ENCODE assay signal across 9 cellular contexts in the genomic region with DNA sequence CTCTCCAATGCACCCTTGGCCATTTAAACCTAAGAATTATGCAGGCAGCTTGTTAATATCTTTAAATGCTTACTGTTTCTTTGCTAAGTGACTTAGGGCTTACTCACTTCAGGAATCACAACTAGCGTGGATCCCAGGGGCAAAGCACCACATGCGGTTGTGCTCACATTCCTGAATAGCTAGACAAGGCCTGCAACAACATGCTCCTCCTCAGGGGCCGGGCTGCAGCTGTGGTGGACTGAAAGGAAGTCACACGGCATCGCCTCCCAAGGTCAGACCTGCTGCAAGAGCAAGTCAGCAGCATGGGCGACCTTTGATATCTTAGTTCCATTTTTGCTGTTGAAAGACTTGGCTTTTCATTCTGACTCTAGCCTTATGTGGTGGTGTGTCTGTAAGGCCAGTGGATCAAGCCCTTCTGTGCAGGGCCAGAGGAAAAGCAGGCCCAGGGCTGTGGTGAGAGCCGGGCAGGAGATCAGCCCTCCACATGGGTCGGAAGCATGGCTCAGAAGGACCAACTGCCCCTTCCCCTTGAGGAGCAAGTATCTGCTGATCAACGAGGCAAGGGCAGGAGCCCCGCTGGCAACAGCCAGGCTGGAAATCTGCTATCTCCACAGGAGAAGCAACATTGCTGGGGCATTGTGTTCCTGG.
DNase-seq lines count a peak whose midpoint lies in the region; ATAC-seq and TF ChIP-seq lines count a peak whose summit lies in the region.
"Had no signal": no experiment of that assay in that cellular context is flagged by ENCODE, and none has a peak within 500 bp of the region (broad histone marks: within the 10 kb centered on the region; RNA-seq: fewer than 3 reads in every experiment).

No MANE protein-coding gene starts in this region.

- TF ChIP-seq CTCF in upper lobe of left lung (IDR thresholded peaks at IDR 0.05) = no peak

- H3K27me3 ChIP-seq in adipocyte (replicated peaks; ENCODE audit: control insufficient read depth, insufficient read depth, low read length) (no peaks in the 10 kb centered on the region), upper lobe of left lung (no peaks in the 10 kb centered on the region)

- H3K9ac ChIP-seq in adipocyte (ENCODE audit: low read length) = no peak overlapping the region

- no peak overlapping the region for H3K4me3 ChIP-seq in adipocyte (ENCODE audit: low read length)
- H3K4me3 ChIP-seq in upper lobe of left lung = no peak overlapping the region

- DNase-seq in adipocyte (ENCODE audit: low read depth) = peak; percentile 88
- peak; percentile 60 for DNase-seq in iPS DF 19.7 (ENCODE audit: low read depth, low spot score)
- no peak for DNase-seq in upper lobe of left lung
- DNase-seq in DMS114 treated with DMSO at 0.1 percent for 48 hours (lab: John Stamatoyannopoulos, UW; ENCODE audit: unreplicated experiment) = no peak
- no peak for DNase-seq in NCI-H748 treated with DMSO at 0.1 percent for 48 hours (lab: John Stamatoyannopoulos, UW)
- DNase-seq: activated effector memory CD4-positive, alpha-beta T cell treated with anti-CD3 and anti-CD28 coated beads, Interleukin-2, amount 50 U/mL, for 16 hours had no signal

- H3K36me3 ChIP-seq in adipocyte (ENCODE audit: control insufficient read depth, insufficient read depth, low read length, severe bottlenecking) = no peaks in the 10 kb centered on the region
- H3K36me3 ChIP-seq in upper lobe of left lung = no peaks in the 10 kb centered on the region

- WGBS in upper lobe of left lung, 2 donors = 66 to 69% methylated on average over 3 to 10 of the region's 10 CpGs

- H3K27ac ChIP-seq in upper lobe of left lung = no peak overlapping the region

- no peak for TF ChIP-seq EP300 in upper lobe of left lung (IDR thresholded peaks at IDR 0.05)

- peaks cover 16% of the 10 kb centered on the region for H3K4me1 ChIP-seq in adipocyte (ENCODE audit: control insufficient read depth, insufficient read depth, low read length)
- no peaks in the 10 kb centered on the region for H3K4me1 ChIP-seq in upper lobe of left lung

- ATAC-seq in HG02798 (IDR thresholded peaks at IDR 0.05; ENCODE audit: poor library complexity, unreplicated experiment) (peak; percentile 80), upper lobe of left lung (ENCODE audit: low FRiP score in 2 of 2) (peak; percentile 55 to 87), HG02763 (IDR thresholded peaks at IDR 0.05; ENCODE audit: unreplicated experiment) (no peak), GM21526 (IDR thresholded peaks at IDR 0.05; ENCODE audit: low FRiP score, unreplicated experiment) (no peak)

- TF ChIP-seq POLR2A in upper lobe of left lung (IDR thresholded peaks at IDR 0.05) = no peak

- H3K9me3 ChIP-seq in adipocyte (ENCODE audit: control insufficient read depth, low read length) (peaks cover 6% of the 10 kb centered on the region), upper lobe of left lung (peaks cover 0 to 6% (median 2%) of the 10 kb centered on the region in 4 donors)

Comparison
In these comparisons a context has a peak if more than half of its experiments do, and no peak if none do; other contexts are left out.
1. ATAC-seq: peak in HG02798 (single experiment) and upper lobe of left lung (2 of 2); none in HG02763 (single experiment) and GM21526 (single experiment).
2. DNase-seq: peak in adipocyte (single experiment) and iPS DF 19.7 (single experiment); none in upper lobe of left lung (0 of 2), DMS114 treated with DMSO at 0.1 percent for 48 hours (single experiment) and NCI-H748 treated with DMSO at 0.1 percent for 48 hours (single experiment).